In the genomic region with DNA sequence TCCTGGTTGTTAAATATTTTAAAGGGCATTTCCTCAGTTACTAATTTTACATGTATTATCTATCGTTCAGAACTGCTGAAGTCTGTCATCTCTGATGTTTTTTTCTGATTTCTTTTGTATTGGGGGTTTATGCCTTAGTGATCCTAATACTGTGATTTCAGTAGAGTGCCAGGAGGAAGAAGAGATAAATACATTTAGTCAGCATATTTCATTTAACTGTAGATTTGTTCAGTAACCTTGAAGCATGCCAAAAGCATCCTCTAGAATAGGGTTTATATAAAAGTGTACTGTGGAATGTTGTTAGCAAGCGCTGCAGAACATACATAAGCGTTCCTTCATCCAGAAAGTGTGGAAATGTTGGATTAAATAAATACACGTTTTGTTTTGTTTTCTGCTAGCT, we compare ENCODE assay signal across 33 cellular contexts.
"Had no signal": no experiment of that assay in that cellular context is flagged by ENCODE, and none has a peak within 500 bp of the region (broad histone marks: within the 10 kb centered on the region; RNA-seq: fewer than 3 reads in every experiment).

No MANE protein-coding gene starts in this region.

- H3K27ac ChIP-seq: adrenal gland, ascending aorta, body of pancreas, brain microvascular endothelial cell, breast epithelium, cardiac muscle cell had no signal

- H3K4me3 ChIP-seq: adrenal gland, ascending aorta, body of pancreas, breast epithelium, cardiac muscle cell had no signal

- H3K27me3 ChIP-seq: adrenal gland, ascending aorta, body of pancreas, brain microvascular endothelial cell, breast epithelium, cardiac muscle cell had no signal

- H3K9me3 ChIP-seq: adrenal gland, ascending aorta, body of pancreas, breast epithelium had no signal

- ATAC-seq: activated naive CD4-positive, alpha-beta T cell treated with anti-CD3 and anti-CD28 coated beads, Interleukin-2, amount 50 U/mL, for 72 hours; activated naive CD8-positive, alpha-beta T cell treated with anti-CD3 and anti-CD28 coated beads, Interleukin-2, amount 50 U/mL, for 24 hours; activated T-cell treated with anti-CD3 and anti-CD28 coated beads, Interleukin-2, amount 50 U/mL, for 4 hours; activated T-cell treated with anti-CD3 and anti-CD28 coated beads, Interleukin-2, amount 50 U/mL, for 72 hours; activated T-helper 17 cell treated with anti-CD3 and anti-CD28 coated beads, Interleukin-2, amount 50 U/mL, for 72 hours; body of pancreas had no signal

- H3K36me3 ChIP-seq: adrenal gland, ascending aorta, brain microvascular endothelial cell, breast epithelium, cardiac muscle cell had no signal

- FAIRE-seq: astrocyte, bronchial epithelial cell, colon had no signal

- DNase-seq: activated effector memory CD4-positive, alpha-beta T cell treated with anti-CD3 and anti-CD28 coated beads, Interleukin-2, amount 50 U/mL, for 16 hours; activated effector memory CD4-positive, alpha-beta T cell treated with Interleukin-2 at 50 U/mL for 16 hours; activated gamma-delta T cell; activated gamma-delta T cell treated with Interleukin-2 at 50 U/mL for 16 hours; activated naive CD4-positive, alpha-beta T cell; activated naive CD4-positive, alpha-beta T cell treated with anti-CD3 and anti-CD28 coated beads for 36 hours; activated naive CD4-positive, alpha-beta T cell treated with anti-CD3 and anti-CD28 coated beads, Interleukin-2, amount 10 ng/mL, durations not matched to agents 7 days and 5 days; activated naive CD4-positive, alpha-beta T cell treated with anti-CD3 and anti-CD28 coated beads, Interleukin-2, amount 50 U/mL, for 16 hours; activated naive CD4-positive, alpha-beta T cell treated with Interleukin-2 at 50 U/mL for 16 hours; activated naive CD8-positive, alpha-beta T cell treated with anti-CD3 and anti-CD28 coated beads for 36 hours; activated naive CD8-positive, alpha-beta T cell treated with anti-CD3 and anti-CD28 coated beads, Interleukin-2, amount 10 ng/mL, durations not matched to agents 7 days and 5 days; activated naive CD8-positive, alpha-beta T cell treated with anti-CD3 and anti-CD28 coated beads, Interleukin-2, amount 50 U/mL, for 24 hours; activated T-cell treated with anti-CD3 and anti-CD28 coated beads, Interleukin-2, amount 50 U/mL, for 4 hours; activated T-cell treated with anti-CD3 and anti-CD28 coated beads, Interleukin-2, amount 50 U/mL, for 48 hours; activated T-cell treated with anti-CD3 and anti-CD28 coated beads, Interleukin-2, amount 50 U/mL, for 72 hours; adrenal gland; amniotic stem cell; amygdala; anterior cingulate cortex; aorta; body of pancreas; brain microvascular endothelial cell; caudate nucleus; central memory CD4-positive, alpha-beta T cell; cerebellar nuclear complex had no signal

- H3K4me1 ChIP-seq: adrenal gland, breast epithelium had no signal
